ENCODE assay signal across 11 cellular contexts in genomic region chr10:660980-661890, GRCh38. TPM values are rescaled to one million over a fixed set of nuclear protein-coding genes. Genes with fewer than 3 reads are reported as not detected.
DNase-seq lines count a peak whose midpoint lies in the region; TF ChIP-seq lines count a peak whose summit lies in the region.
"Had no signal": no experiment of that assay in that cellular context is flagged by ENCODE, and none has a peak within 500 bp of the region (broad histone marks: within the 10 kb centered on the region; RNA-seq: fewer than 3 reads in every experiment).

No MANE protein-coding gene starts in this region.

- H3K4me1 ChIP-seq in skeletal muscle tissue (ENCODE audit: control insufficient read depth in 3 of 3, insufficient read depth in 3 of 3, low read length in 3 of 3), result peaks cover 35 to 66% (median 48%) of the 10 kb centered on the region in 3 donors

- no peaks in the 10 kb centered on the region for H3K9me3 Mint-ChIP-seq in HFFc6

- H3K9me3 ChIP-seq in skeletal muscle tissue (ENCODE audit: control insufficient read depth in 3 of 3, low read length in 3 of 3), result no peaks in the 10 kb centered on the region

- no peak for TF ChIP-seq CTCF in HFFc6 (IDR thresholded peaks at IDR 0.05)
- TF ChIP-seq CTCF in fibroblast of mammary gland (conservative IDR thresholded peaks at IDR 0.05; ENCODE audit: control insufficient read depth, insufficient read depth, low read depth, low read length), result no peak

- H3K27ac ChIP-seq in skeletal muscle tissue (ENCODE audit: low read depth, low read length), result peak overlapping the region; percentile 81

- H3K36me3 Mint-ChIP-seq in HFFc6 (ENCODE audit: low read depth), result no peaks in the 10 kb centered on the region

- H3K4me3 ChIP-seq in fibroblast of mammary gland (ENCODE audit: control insufficient read depth, low read depth, low read length) (no peak overlapping the region), skeletal muscle tissue (ENCODE audit: low read length in 3 of 3) (no peak overlapping the region)

- H3K27me3 Mint-ChIP-seq in HFFc6 (ENCODE audit: insufficient read depth), result no peaks in the 10 kb centered on the region; the same call in 1 of the 2 replicates

- H3K27me3 ChIP-seq in skeletal muscle tissue (ENCODE audit: control insufficient read depth in 3 of 3, insufficient read depth in 3 of 3, low read length in 3 of 3), result no peaks in the 10 kb centered on the region
- H3K27me3 ChIP-seq: brain microvascular endothelial cell had no signal

- peak overlapping the region; percentile 96 for H3K27ac Mint-ChIP-seq in HFFc6
- H3K27ac Mint-ChIP-seq: B cell had no signal

- H3K9ac ChIP-seq in skeletal muscle tissue (ENCODE audit: low read depth in 1 of 3, low read length in 3 of 3), result peak overlapping the region in 1 of 3 donors; percentile 47

- H3K4me1 Mint-ChIP-seq in HFFc6 (ENCODE audit: low read depth), result peaks cover 44% of the 10 kb centered on the region
- H3K4me1 Mint-ChIP-seq: B cell had no signal

- H3K4me3 Mint-ChIP-seq in HFFc6, result peak overlapping the region; percentile 43; the same call in 1 of the 2 replicates
- H3K4me3 Mint-ChIP-seq: B cell had no signal

- DNase-seq in HFFc6 (no peak), fibroblast of mammary gland (ENCODE audit: low read depth) (peak; percentile 40), middle frontal gyrus (ENCODE audit: extremely low spot score, low spot score) (peak; percentile 42), cerebellum (ENCODE audit: low spot score) (no peak), OCI-M1 (lab: John Stamatoyannopoulos, UW) (no peak), NCI-H1105 (lab: John Stamatoyannopoulos, UW) (no peak), COLO668 (lab: John Stamatoyannopoulos, UW; ENCODE audit: unreplicated experiment) (no peak)
- DNase-seq: brain microvascular endothelial cell, SIG-M5 had no signal

- H3K36me3 ChIP-seq in skeletal muscle tissue (ENCODE audit: control insufficient read depth in 3 of 3, insufficient read depth in 3 of 3, low read length in 3 of 3), result no peaks in the 10 kb centered on the region
- H3K36me3 ChIP-seq: brain microvascular endothelial cell had no signal

RNA-seq across cellular contexts. Expression of gene DIP2C, which starts 28.2 kb away (rescaled TPM):
- total RNA-seq in HFFc6 (2021; fragmentation: NEBNext Ultra II Directional; extraction: Animal tissue kit (Norgen Biotek cat#: 25700)), result 10 to 100 TPM; 23.2 to 28.9 (median 26.3) TPM
- 18.8 TPM for total RNA-seq in skeletal muscle tissue
- total RNA-seq in cerebellum, result 32.5 TPM

Comparison
In these comparisons a context has a peak if more than half of its experiments do, and no peak if none do; other contexts are left out.
1. DNase-seq: peak in fibroblast of mammary gland (single experiment) and middle frontal gyrus (single experiment); none in HFFc6 (single experiment), cerebellum (single experiment), OCI-M1 (single experiment), NCI-H1105 (single experiment) and COLO668 (single experiment).